19 cellular contexts compared by ENCODE assay signal in the genomic region with DNA sequence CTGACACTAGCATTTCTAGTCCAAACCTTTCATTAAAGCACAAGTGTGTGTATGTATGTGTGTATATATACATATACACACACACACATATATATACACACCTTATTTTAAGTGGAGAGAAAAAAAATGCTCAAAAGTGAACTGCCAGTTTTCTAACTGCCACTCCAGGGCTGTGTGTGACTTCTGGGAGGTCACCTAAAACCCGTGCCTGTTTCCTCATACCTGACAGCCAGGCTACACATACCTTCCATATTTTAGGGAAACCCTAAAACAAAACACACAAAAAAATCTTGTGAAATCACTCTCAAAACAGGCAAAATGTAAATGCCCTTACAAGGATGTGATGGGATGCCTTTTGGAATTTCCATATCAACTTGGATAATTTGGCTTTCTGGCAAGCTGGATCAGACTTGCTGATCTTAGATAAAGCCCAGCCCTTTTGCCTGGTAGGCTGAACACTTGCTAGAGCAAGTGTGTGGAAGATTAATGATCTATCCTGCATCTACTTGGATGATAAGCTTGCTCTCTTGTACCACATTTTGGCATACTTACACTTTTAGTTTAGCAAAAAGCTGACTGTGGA.
DNase-seq lines count a peak whose midpoint lies in the region; ATAC-seq, FAIRE-seq and TF ChIP-seq lines count a peak whose summit lies in the region.
"Had no signal": no experiment of that assay in that cellular context is flagged by ENCODE, and none has a peak within 500 bp of the region (broad histone marks: within the 10 kb centered on the region; RNA-seq: fewer than 3 reads in every experiment).

No MANE protein-coding gene starts in this region.

- H2AFZ ChIP-seq in DND-41 (ENCODE audit: low read depth, low read length) (no peak overlapping the region), Loucy (ENCODE audit: low read length) (no peak overlapping the region), astrocyte (ENCODE audit: low read depth, low read length) (no peak overlapping the region)

- H4K20me1 ChIP-seq in DND-41 (ENCODE audit: insufficient read depth, low read length): no peaks in the 10 kb centered on the region
- no peaks in the 10 kb centered on the region for H4K20me1 ChIP-seq in Loucy (ENCODE audit: insufficient read depth, low read length, poor library complexity, severe bottlenecking)
- peaks cover 44% of the 10 kb centered on the region for H4K20me1 ChIP-seq in astrocyte (ENCODE audit: insufficient read depth, low read length)

- H3F3A ChIP-seq in Loucy (ENCODE audit: low read depth): peaks cover 14% of the 10 kb centered on the region

- no peak for TF ChIP-seq CTCF in DND-41 (IDR thresholded peaks at IDR 0.05; ENCODE audit: borderline replicate concordance, extremely low read depth, low read length, poor library complexity, severe bottlenecking)
- no peak for TF ChIP-seq CTCF in Loucy (conservative IDR thresholded peaks at IDR 0.05; ENCODE audit: low read length)
- no peak for TF ChIP-seq CTCF in astrocyte (IDR thresholded peaks at IDR 0.05; ENCODE audit: insufficient read depth, low read depth, low read length)

- no peak for DNase-seq in DND-41
- peak; percentile 81 for DNase-seq in astrocyte (ENCODE audit: low read depth)
- DNase-seq in HT-29 (ENCODE audit: low spot score): no peak
- no peak for DNase-seq in activated T-cell treated with anti-CD3 and anti-CD28 coated beads, Interleukin-2, amount 50 U/mL, for 48 hours
- DNase-seq in activated naive CD4-positive, alpha-beta T cell treated with Interleukin-2 at 50 U/mL for 16 hours: no peak
- DNase-seq: DMS 273 treated with DMSO at 0.1 percent for 48 hours, H9, MV-4-11, NCI-H1436, NCI-H2029, NCI-H2171 treated with DMSO at 0.1 percent for 48 hours, Peyer's patch had no signal

- H3K4me2 ChIP-seq in DND-41 (ENCODE audit: insufficient read depth, low read length): no peak overlapping the region
- no peak overlapping the region for H3K4me2 ChIP-seq in Loucy (ENCODE audit: low read depth, low read length, poor library complexity, severe bottlenecking)
- H3K4me2 ChIP-seq in astrocyte (ENCODE audit: low read length): no peak overlapping the region
- H3K4me2 ChIP-seq: A549 had no signal

- peaks cover 9% of the 10 kb centered on the region for H3K36me3 Mint-ChIP-seq in astrocyte (ENCODE audit: low read depth, unreplicated experiment)
- H3K36me3 Mint-ChIP-seq: IgD-negative memory B cell had no signal

- H3K9me3 ChIP-seq in DND-41 (ENCODE audit: insufficient read depth, low read length, severe bottlenecking): no peaks in the 10 kb centered on the region
- no peaks in the 10 kb centered on the region for H3K9me3 ChIP-seq in Loucy (ENCODE audit: insufficient read depth, low read depth, low read length)
- H3K9me3 ChIP-seq in astrocyte (ENCODE audit: insufficient read depth, low read depth, low read length): no peaks in the 10 kb centered on the region
- no peaks in the 10 kb centered on the region for H3K9me3 ChIP-seq in mesodermal cell (ENCODE audit: control insufficient read depth, low read length)
- H3K9me3 ChIP-seq: A549, Peyer's patch had no signal

- ATAC-seq in DND-41 (ENCODE audit: insufficient read depth, low read depth): no peak
- ATAC-seq: A549, Right ventricle myocardium inferior had no signal

- peaks cover 42% of the 10 kb centered on the region for H3K4me1 Mint-ChIP-seq in astrocyte (ENCODE audit: low read depth, unreplicated experiment)
- H3K4me1 Mint-ChIP-seq: IgD-negative memory B cell had no signal

- no peak overlapping the region for H3K9ac ChIP-seq in DND-41 (ENCODE audit: low read depth, low read length)
- peak overlapping the region; percentile 36 for H3K9ac ChIP-seq in Loucy (ENCODE audit: low read depth, low read length, poor library complexity, severe bottlenecking)
- H3K9ac ChIP-seq in astrocyte (ENCODE audit: low read length): no peak overlapping the region

- WGBS in mesodermal cell (ENCODE audit: insufficient coverage in 2 of 2), 2 experiments: 83 to 100% methylated on average over 1 of the region's 1 CpG

- FAIRE-seq in astrocyte (lab: Jason Lieb, UNC): no peak
- FAIRE-seq: A549, HTR-8/SVneo had no signal

- no peaks in the 10 kb centered on the region for H3K27me3 Mint-ChIP-seq in astrocyte (ENCODE audit: low read depth, unreplicated experiment)

- peaks cover 94% of the 10 kb centered on the region for H3K79me2 ChIP-seq in DND-41 (ENCODE audit: insufficient read depth, low read length)
- peaks cover 97% of the 10 kb centered on the region for H3K79me2 ChIP-seq in Loucy (ENCODE audit: insufficient read depth, low read length)
- peaks cover 5% of the 10 kb centered on the region for H3K79me2 ChIP-seq in astrocyte (ENCODE audit: insufficient read depth, low read length)

- H3K4me1 ChIP-seq in DND-41 (ENCODE audit: insufficient read depth, low read length) (peaks cover 64% of the 10 kb centered on the region), Loucy (ENCODE audit: insufficient read depth, low read length, poor library complexity, severe bottlenecking) (peaks cover 90% of the 10 kb centered on the region), astrocyte (ENCODE audit: insufficient read depth, low read length) (peaks cover 21% of the 10 kb centered on the region), mesodermal cell (ENCODE audit: control insufficient read depth, insufficient read depth, low read length, poor library complexity, severe bottlenecking) (no peaks in the 10 kb centered on the region)
- H3K4me1 ChIP-seq: Peyer's patch had no signal

- H3K4me3 ChIP-seq in DND-41 (ENCODE audit: low read depth in 1 of 2, low read length in 2 of 2): no peak overlapping the region
- H3K4me3 ChIP-seq in Loucy (ENCODE audit: low read length, poor library complexity, severe bottlenecking): no peak overlapping the region
- H3K4me3 ChIP-seq in astrocyte (ENCODE audit: insufficient read depth, low read depth, low read length): no peak overlapping the region
- no peak overlapping the region for H3K4me3 ChIP-seq in mesodermal cell (ENCODE audit: extremely low read depth, insufficient read depth, low read length, poor library complexity, severe bottlenecking)
- H3K4me3 ChIP-seq: A549, Peyer's patch had no signal

- no peaks in the 10 kb centered on the region for H3K9me3 Mint-ChIP-seq in astrocyte (ENCODE audit: unreplicated experiment)
- H3K9me3 Mint-ChIP-seq: H9, IgD-negative memory B cell had no signal

- H3K27ac Mint-ChIP-seq in astrocyte (ENCODE audit: unreplicated experiment): no peak overlapping the region
- H3K27ac Mint-ChIP-seq: IgD-negative memory B cell had no signal

- no peaks in the 10 kb centered on the region for H3K9me2 ChIP-seq in Loucy (replicated peaks; ENCODE audit: low read depth, low read length)

- H3K4me3 Mint-ChIP-seq in astrocyte (ENCODE audit: unreplicated experiment): no peak overlapping the region
- H3K4me3 Mint-ChIP-seq: H9, IgD-negative memory B cell had no signal

- H3K27ac ChIP-seq in DND-41 (ENCODE audit: low read length): peak overlapping the region; percentile 54
- no peak overlapping the region for H3K27ac ChIP-seq in astrocyte (ENCODE audit: low read depth, low read length)
- peak overlapping the region; percentile 36 for H3K27ac ChIP-seq in mesodermal cell (ENCODE audit: low read depth, low read length, severe bottlenecking)
- H3K27ac ChIP-seq: A549, C4-2B, Peyer's patch had no signal

- H3K36me3 ChIP-seq in DND-41 (ENCODE audit: insufficient read depth, low read length): peaks cover 26% of the 10 kb centered on the region
- H3K36me3 ChIP-seq in Loucy (ENCODE audit: insufficient read depth, low read length): peaks cover 7% of the 10 kb centered on the region
- no peaks in the 10 kb centered on the region for H3K36me3 ChIP-seq in astrocyte (ENCODE audit: insufficient read depth, low read length)
- H3K36me3 ChIP-seq in mesodermal cell (ENCODE audit: control insufficient read depth, insufficient read depth, low read length): peaks cover 20% of the 10 kb centered on the region
- H3K36me3 ChIP-seq: Peyer's patch had no signal

- H3K27me3 ChIP-seq in DND-41 (ENCODE audit: insufficient read depth, low read length, poor library complexity) (no peaks in the 10 kb centered on the region), Loucy (ENCODE audit: insufficient read depth, low read length, poor library complexity, severe bottlenecking) (no peaks in the 10 kb centered on the region), astrocyte (ENCODE audit: insufficient read depth, low read length) (no peaks in the 10 kb centered on the region)
- H3K27me3 ChIP-seq: Peyer's patch had no signal
